ENCODE assay signal across 9 cellular contexts in genomic region chr7:130154501-130155317, GRCh38. TPM values are rescaled to one million over a fixed set of nuclear protein-coding genes. Genes with fewer than 3 reads are reported as not detected.
A peak's percentile ranks its signal among the peaks of the same experiment; 100 is the strongest.
DNase-seq lines count a peak whose midpoint lies in the region; ATAC-seq and TF ChIP-seq lines count a peak whose summit lies in the region.
"Had no signal": no experiment of that assay in that cellular context is flagged by ENCODE, and none has a peak within 500 bp of the region (broad histone marks: within the 10 kb centered on the region; RNA-seq: fewer than 3 reads in every experiment).

No MANE protein-coding gene starts in this region.

- peak; percentile 99 for DNase-seq in DMS 273 (lab: John Stamatoyannopoulos, UW; ENCODE audit: unreplicated experiment)
- DNase-seq in NCI-H1417 (lab: John Stamatoyannopoulos, UW) = peak; percentile 18 to 97 (median 95)
- no peak for DNase-seq in WERI-Rb-1
- peak; percentile 35 for DNase-seq in left lobe of liver (ENCODE audit: low spot score)
- DNase-seq in NCI-H2227 (lab: John Stamatoyannopoulos, UW; ENCODE audit: unreplicated experiment) = no peak
- DNase-seq in activated CD4-positive, CD25-positive, alpha-beta regulatory T cell treated with anti-CD3 and anti-CD28 coated beads, Interleukin-2, amount 50 U/mL, for 72 hours = no peak
- DNase-seq in middle frontal gyrus (ENCODE audit: extremely low spot score, low spot score) = no peak
- DNase-seq: activated CD8-positive, alpha-beta memory T cell treated with anti-CD3 and anti-CD28 coated beads for 24 hours had no signal

- H3K36me3 ChIP-seq in WERI-Rb-1 = peaks cover 2% of the 10 kb centered on the region

- peak; percentile 31; the same call in 1 of the 2 replicates for TF ChIP-seq CTCF in WERI-Rb-1 (IDR thresholded peaks at IDR 0.05; ENCODE audit: low read depth, low read length)

- no peak overlapping the region for H3K4me3 ChIP-seq in WERI-Rb-1 (ENCODE audit: low read depth, low read length)

- no peak overlapping the region for H3K27ac ChIP-seq in WERI-Rb-1

- no peaks in the 10 kb centered on the region for H3K27me3 ChIP-seq in WERI-Rb-1 (ENCODE audit: insufficient read depth, low read depth, severe bottlenecking)

- no peaks in the 10 kb centered on the region for H3K9me3 ChIP-seq in WERI-Rb-1 (ENCODE audit: severe bottlenecking)

- peak; percentile 21 for ATAC-seq in left lobe of liver
- no peak for ATAC-seq in HG03469 (IDR thresholded peaks at IDR 0.05; ENCODE audit: unreplicated experiment)

RNA-seq across cellular contexts. Expression of gene TMEM209, which starts 50.5 kb away (rescaled TPM):
- total RNA-seq in left lobe of liver = 7.5 TPM

RNA-seq across cellular contexts. Expression of gene SSMEM1, which starts 53.0 kb away (rescaled TPM):
- not detected for total RNA-seq in left lobe of liver

Comparison
In these comparisons a context has a peak if more than half of its experiments do, and no peak if none do; other contexts are left out.
1. DNase-seq: peak in DMS 273 (single experiment), NCI-H1417 (3 of 3) and left lobe of liver (single experiment); none in WERI-Rb-1 (single experiment), NCI-H2227 (single experiment), activated CD4-positive, CD25-positive, alpha-beta regulatory T cell treated with anti-CD3 and anti-CD28 coated beads, Interleukin-2, amount 50 U/mL, for 72 hours (single experiment) and middle frontal gyrus (single experiment).